ENCODE assay signal across 20 cellular contexts in genomic region chr9:79020266-79020665, GRCh38.
DNase-seq lines count a peak whose midpoint lies in the region; ATAC-seq and TF ChIP-seq lines count a peak whose summit lies in the region.
"Had no signal": no experiment of that assay in that cellular context is flagged by ENCODE, and none has a peak within 500 bp of the region (broad histone marks: within the 10 kb centered on the region; RNA-seq: fewer than 3 reads in every experiment).

No MANE protein-coding gene starts in this region.

- TF ChIP-seq CTCF in HFF-Myc (IDR thresholded peaks at IDR 0.05; ENCODE audit: low read depth, low read length, missing control alignments), result no peak

- H3K36me3 Mint-ChIP-seq in activated T-helper 2 cell treated with anti-CD3 and anti-CD28 coated beads, Interferon-gamma antibody, Interleukin-2, Interleukin-4, amounts not matched to agents 10 μg/mL and 5 μg/mL and 100 μg/mL, durations not matched to agents 14 hours and 24 hours and 36 hours (ENCODE audit: low read depth), result no peaks in the 10 kb centered on the region

- intact Hi-C loops in activated T-helper 2 cell treated with anti-CD3 and anti-CD28 coated beads, Interferon-gamma antibody, Interleukin-2, Interleukin-4, amounts not matched to agents 10 μg/mL and 5 μg/mL and 100 μg/mL, durations not matched to agents 14 hours and 24 hours and 36 hours (cut with micrococcal nuclease), result no loop called here

- H3K27ac Mint-ChIP-seq in activated T-helper 2 cell treated with anti-CD3 and anti-CD28 coated beads, Interferon-gamma antibody, Interleukin-2, Interleukin-4, amounts not matched to agents 10 μg/mL and 5 μg/mL and 100 μg/mL, durations not matched to agents 14 hours and 24 hours and 36 hours, result no peak overlapping the region
- H3K27ac Mint-ChIP-seq: activated T-helper 17 cell treated with anti-CD3 and anti-CD28 coated beads, Interleukin-2, amount 50 U/mL, for 72 hours; nephron; T-helper 2 cell treated with Interferon-gamma antibody and Interleukin-4, amounts not matched to agents 5 μg/mL and 100 μg/mL, for 36 hours had no signal

- DNase-seq in HFF-Myc (ENCODE audit: extremely low read depth, low read depth) (peak; percentile 29), NCI-H187 (lab: John Stamatoyannopoulos, UW) (peak; percentile 35 to 80), NCI-H510A (lab: John Stamatoyannopoulos, UW) (peak; percentile 71), myocyte (ENCODE audit: low read depth) (peak; percentile 89), middle frontal gyrus (ENCODE audit: extremely low spot score, low spot score) (no peak)
- DNase-seq in activated T-helper 2 cell treated with anti-CD3 and anti-CD28 coated beads, Interferon-gamma antibody, Interleukin-2, Interleukin-4, amounts not matched to agents 10 μg/mL and 5 μg/mL and 100 μg/mL, durations not matched to agents 14 hours and 24 hours and 36 hours (ENCODE audit: low spot score), result no peak
- DNase-seq: activated CD4-positive, CD25-positive, alpha-beta regulatory T cell; foreskin melanocyte; GF-D8; Karpas-422; kidney glomerular epithelial cell; mesendoderm; stimulated activated CD4-positive, alpha-beta T cell treated with anti-CD3 and anti-CD28 coated beads, Interleukin-2, amount 100 ng/mL, for 48 hours; uterus had no signal

- no peaks in the 10 kb centered on the region for H3K4me1 Mint-ChIP-seq in activated T-helper 2 cell treated with anti-CD3 and anti-CD28 coated beads, Interferon-gamma antibody, Interleukin-2, Interleukin-4, amounts not matched to agents 10 μg/mL and 5 μg/mL and 100 μg/mL, durations not matched to agents 14 hours and 24 hours and 36 hours (ENCODE audit: low read depth)
- H3K4me1 Mint-ChIP-seq: activated T-helper 17 cell treated with anti-CD3 and anti-CD28 coated beads, Interleukin-2, amount 50 U/mL, for 72 hours had no signal

- no peak overlapping the region for H3K4me3 Mint-ChIP-seq in activated T-helper 2 cell treated with anti-CD3 and anti-CD28 coated beads, Interferon-gamma antibody, Interleukin-2, Interleukin-4, amounts not matched to agents 10 μg/mL and 5 μg/mL and 100 μg/mL, durations not matched to agents 14 hours and 24 hours and 36 hours (ENCODE audit: low read depth)
- H3K4me3 Mint-ChIP-seq: activated T-helper 17 cell treated with anti-CD3 and anti-CD28 coated beads, Interleukin-2, amount 50 U/mL, for 72 hours; nephron; T-helper 2 cell treated with Interferon-gamma antibody and Interleukin-4, amounts not matched to agents 5 μg/mL and 100 μg/mL, for 36 hours had no signal

- no peak overlapping the region for H3K4me3 ChIP-seq in HFF-Myc (replicated peaks; ENCODE audit: low read depth, low read length)
- H3K4me3 ChIP-seq: breast epithelium, SJSA1, uterus had no signal

- no peaks in the 10 kb centered on the region for H3K27me3 Mint-ChIP-seq in activated T-helper 2 cell treated with anti-CD3 and anti-CD28 coated beads, Interferon-gamma antibody, Interleukin-2, Interleukin-4, amounts not matched to agents 10 μg/mL and 5 μg/mL and 100 μg/mL, durations not matched to agents 14 hours and 24 hours and 36 hours (ENCODE audit: low read depth)
- H3K27me3 Mint-ChIP-seq: activated T-helper 17 cell treated with anti-CD3 and anti-CD28 coated beads, Interleukin-2, amount 50 U/mL, for 72 hours had no signal

- no peak for ATAC-seq in HG03521 (IDR thresholded peaks at IDR 0.05; ENCODE audit: unreplicated experiment)
- ATAC-seq: activated T-helper 17 cell treated with anti-CD3 and anti-CD28 coated beads, Interleukin-2, amount 50 U/mL, for 72 hours had no signal

- H3K9me3 Mint-ChIP-seq in activated T-helper 2 cell treated with anti-CD3 and anti-CD28 coated beads, Interferon-gamma antibody, Interleukin-2, Interleukin-4, amounts not matched to agents 10 μg/mL and 5 μg/mL and 100 μg/mL, durations not matched to agents 14 hours and 24 hours and 36 hours, result no peaks in the 10 kb centered on the region
- H3K9me3 Mint-ChIP-seq: activated T-helper 17 cell treated with anti-CD3 and anti-CD28 coated beads, Interleukin-2, amount 50 U/mL, for 72 hours; T-helper 2 cell treated with Interferon-gamma antibody and Interleukin-4, amounts not matched to agents 5 μg/mL and 100 μg/mL, for 36 hours had no signal

Comparison
In these comparisons a context has a peak if more than half of its experiments do, and no peak if none do; other contexts are left out.
1. DNase-seq: peak in HFF-Myc (single experiment), NCI-H187 (2 of 2), NCI-H510A (single experiment) and myocyte (single experiment); none in activated T-helper 2 cell treated with anti-CD3 and anti-CD28 coated beads, Interferon-gamma antibody, Interleukin-2, Interleukin-4, amounts not matched to agents 10 μg/mL and 5 μg/mL and 100 μg/mL, durations not matched to agents 14 hours and 24 hours and 36 hours (single experiment) and middle frontal gyrus (single experiment).